ENCODE assay signal across 10 cellular contexts in the genomic region with DNA sequence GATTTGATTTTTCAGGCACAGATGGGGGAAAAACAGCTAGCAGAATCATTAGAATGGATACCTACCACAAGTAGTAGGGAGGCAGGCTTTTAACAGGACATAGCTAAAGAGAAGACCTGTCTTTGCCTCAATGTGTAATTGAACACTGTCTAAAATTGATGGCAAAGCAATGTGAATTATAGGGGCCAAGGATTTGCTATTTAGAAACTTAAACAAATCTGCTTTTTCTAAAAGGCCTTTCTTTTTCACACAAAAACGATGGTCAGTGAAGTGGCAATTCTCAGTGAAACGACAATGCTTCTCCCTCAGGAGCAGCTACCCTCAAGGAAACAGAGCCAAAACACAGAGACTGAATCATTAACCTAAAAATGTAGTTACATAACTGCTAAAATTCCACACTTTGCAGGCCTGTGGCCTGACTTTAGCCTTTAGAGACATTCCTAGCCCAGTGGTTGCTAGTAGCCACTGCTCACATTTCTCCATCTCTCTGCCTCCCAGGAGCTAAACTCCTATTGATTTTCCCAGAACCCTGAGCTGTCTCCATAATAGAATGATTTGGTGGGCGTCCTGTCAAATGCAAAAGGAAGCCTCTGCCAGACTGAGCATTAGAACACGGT.
DNase-seq lines count a peak whose midpoint lies in the region; ATAC-seq lines count a peak whose summit lies in the region.
"Had no signal": no experiment of that assay in that cellular context is flagged by ENCODE, and none has a peak within 500 bp of the region (broad histone marks: within the 10 kb centered on the region; RNA-seq: fewer than 3 reads in every experiment).

No MANE protein-coding gene starts in this region.

- no peaks in the 10 kb centered on the region for H3K9me3 Mint-ChIP-seq in activated T-helper 17 cell treated with anti-CD3 and anti-CD28 coated beads, Interleukin-2, amount 50 U/mL, for 72 hours

- H3K36me3 Mint-ChIP-seq in activated T-helper 17 cell treated with anti-CD3 and anti-CD28 coated beads, Interleukin-2, amount 50 U/mL, for 72 hours (ENCODE audit: low read depth), result no peaks in the 10 kb centered on the region

- no peaks in the 10 kb centered on the region for H3K4me1 Mint-ChIP-seq in activated T-helper 17 cell treated with anti-CD3 and anti-CD28 coated beads, Interleukin-2, amount 50 U/mL, for 72 hours

- no peaks in the 10 kb centered on the region for H3K27me3 Mint-ChIP-seq in activated T-helper 17 cell treated with anti-CD3 and anti-CD28 coated beads, Interleukin-2, amount 50 U/mL, for 72 hours

- peak; percentile 76 for DNase-seq in A172 (ENCODE audit: low spot score)
- peak; percentile 90 for DNase-seq in NCI-H226
- DNase-seq in fibroblast of gingiva (ENCODE audit: low read depth), result peak; percentile 73
- DNase-seq in myocyte (ENCODE audit: low read depth), result peak; percentile 88
- no peak for DNase-seq in NCI-H146 treated with DMSO at 0.1 percent for 48 hours (lab: John Stamatoyannopoulos, UW; ENCODE audit: unreplicated experiment)
- no peak for DNase-seq in COLO829 (ENCODE audit: low spot score)
- DNase-seq: NCI-H1105; stimulated activated naive CD8-positive, alpha-beta T cell treated with anti-CD3 and anti-CD28 coated beads, Interleukin-15, Interleukin-2, amounts not matched to agents 100 U/mL and 50 U/mL, for 24 hours had no signal

- H3K4me3 Mint-ChIP-seq in activated T-helper 17 cell treated with anti-CD3 and anti-CD28 coated beads, Interleukin-2, amount 50 U/mL, for 72 hours, result no peak overlapping the region

- H3K27ac Mint-ChIP-seq in activated T-helper 17 cell treated with anti-CD3 and anti-CD28 coated beads, Interleukin-2, amount 50 U/mL, for 72 hours, result no peak overlapping the region

- ATAC-seq in HG03442 (IDR thresholded peaks at IDR 0.05; ENCODE audit: unreplicated experiment), result no peak
- ATAC-seq in activated T-helper 17 cell treated with anti-CD3 and anti-CD28 coated beads, Interleukin-2, amount 50 U/mL, for 72 hours (replicated peaks), result no peak
- ATAC-seq: stimulated activated naive CD8-positive, alpha-beta T cell treated with anti-CD3 and anti-CD28 coated beads, Interleukin-15, Interleukin-2, amounts not matched to agents 100 U/mL and 50 U/mL, for 24 hours had no signal

Comparison
In these comparisons a context has a peak if more than half of its experiments do, and no peak if none do; other contexts are left out.
1. DNase-seq: peak in A172 (single experiment), NCI-H226 (single experiment), fibroblast of gingiva (single experiment) and myocyte (single experiment); none in NCI-H146 treated with DMSO at 0.1 percent for 48 hours (single experiment) and COLO829 (single experiment).